ENCODE assay signal across 10 cellular contexts in genomic region chr7:44629825-44630580, GRCh38. TPM values are rescaled to one million over a fixed set of nuclear protein-coding genes. Genes with fewer than 3 reads are reported as not detected.
DNase-seq lines count a peak whose midpoint lies in the region; ATAC-seq and TF ChIP-seq lines count a peak whose summit lies in the region.
"Had no signal": no experiment of that assay in that cellular context is flagged by ENCODE, and none has a peak within 500 bp of the region (broad histone marks: within the 10 kb centered on the region; RNA-seq: fewer than 3 reads in every experiment).

No MANE protein-coding gene starts in this region.

- H3K9me3 Mint-ChIP-seq in activated T-helper 1 cell treated with anti-CD3 and anti-CD28 coated beads, Interleukin-12 subunit alpha, Interleukin-12 subunit beta, Interleukin-2, Interleukin-4 antibody, amounts not matched to agents 30 ng/mL and 10 ng/mL and 1 ng/mL, durations not matched to agents 14 hours and 24 hours and 36 hours = no peaks in the 10 kb centered on the region

- peaks cover 62 to 66% of the 10 kb centered on the region in 2 donors for H3K4me1 ChIP-seq in gastrocnemius medialis

- intact Hi-C loops in activated T-helper 1 cell treated with anti-CD3 and anti-CD28 coated beads, Interleukin-12 subunit alpha, Interleukin-12 subunit beta, Interleukin-2, Interleukin-4 antibody, amounts not matched to agents 30 ng/mL and 10 ng/mL and 1 ng/mL, durations not matched to agents 14 hours and 24 hours and 36 hours (cut with micrococcal nuclease) = loop anchor here (10.0 kb wide), 1 partner anchor 705 kb away; the partner anchor contains the start of gene UBE2D4
- intact Hi-C loops in gastrocnemius medialis (cut with DNase I; ENCODE audit: low total_unique reads) = no loop called here

- in situ Hi-C loops in gastrocnemius medialis (cut with MboI; ENCODE audit: low sequenced_read_pairs in 4 of 4) = no loop called here

- H3K27ac ChIP-seq in gastrocnemius medialis = peak overlapping the region; percentile 85 to 94 (median 92)

- H3K4me3 Mint-ChIP-seq in activated T-helper 1 cell treated with anti-CD3 and anti-CD28 coated beads, Interleukin-12 subunit alpha, Interleukin-12 subunit beta, Interleukin-2, Interleukin-4 antibody, amounts not matched to agents 30 ng/mL and 10 ng/mL and 1 ng/mL, durations not matched to agents 14 hours and 24 hours and 36 hours = no peak overlapping the region

- no peaks in the 10 kb centered on the region for H3K9me3 ChIP-seq in gastrocnemius medialis

- H3K27me3 ChIP-seq in gastrocnemius medialis = no peaks in the 10 kb centered on the region

- peaks cover 0 to 8% of the 10 kb centered on the region in 2 donors for H3K36me3 ChIP-seq in gastrocnemius medialis

- DNase-seq in GM19238 (ENCODE audit: insufficient read length, low spot score) = peak; percentile 25
- DNase-seq in activated T-helper 1 cell treated with anti-CD3 and anti-CD28 coated beads, Interleukin-12 subunit alpha, Interleukin-12 subunit beta, Interleukin-2, Interleukin-4 antibody, amounts not matched to agents 30 ng/mL and 10 ng/mL and 1 ng/mL, durations not matched to agents 14 hours and 24 hours and 36 hours (ENCODE audit: low spot score) = no peak
- no peak for DNase-seq in gastrocnemius medialis
- no peak for DNase-seq in HK-2 (ENCODE audit: unreplicated experiment)
- DNase-seq in cortex of kidney (lab: John Stamatoyannopoulos, UW) = no peak
- DNase-seq in NCI-H748 (lab: John Stamatoyannopoulos, UW; ENCODE audit: unreplicated experiment) = no peak
- DNase-seq: activated gamma-delta T cell, posterior cingulate gyrus had no signal

- no peaks in the 10 kb centered on the region for H3K27me3 Mint-ChIP-seq in activated T-helper 1 cell treated with anti-CD3 and anti-CD28 coated beads, Interleukin-12 subunit alpha, Interleukin-12 subunit beta, Interleukin-2, Interleukin-4 antibody, amounts not matched to agents 30 ng/mL and 10 ng/mL and 1 ng/mL, durations not matched to agents 14 hours and 24 hours and 36 hours (ENCODE audit: insufficient read depth)

- TF ChIP-seq CTCF in gastrocnemius medialis (IDR thresholded peaks at IDR 0.05 in 4 of 5, conservative IDR thresholded peaks at IDR 0.05 in 1 of 5) = no peak

- peak overlapping the region; percentile 72 for H3K27ac Mint-ChIP-seq in activated T-helper 1 cell treated with anti-CD3 and anti-CD28 coated beads, Interleukin-12 subunit alpha, Interleukin-12 subunit beta, Interleukin-2, Interleukin-4 antibody, amounts not matched to agents 30 ng/mL and 10 ng/mL and 1 ng/mL, durations not matched to agents 14 hours and 24 hours and 36 hours

- no peak for TF ChIP-seq POLR2A in gastrocnemius medialis (IDR thresholded peaks at IDR 0.05)

- peak; percentile 20 for ATAC-seq in HG03108 (IDR thresholded peaks at IDR 0.05; ENCODE audit: unreplicated experiment)
- ATAC-seq in gastrocnemius medialis = peak in 1 of 2 donors; percentile 34
- no peak for ATAC-seq in HG03439 (IDR thresholded peaks at IDR 0.05; ENCODE audit: unreplicated experiment)

- H3K4me1 Mint-ChIP-seq in activated T-helper 1 cell treated with anti-CD3 and anti-CD28 coated beads, Interleukin-12 subunit alpha, Interleukin-12 subunit beta, Interleukin-2, Interleukin-4 antibody, amounts not matched to agents 30 ng/mL and 10 ng/mL and 1 ng/mL, durations not matched to agents 14 hours and 24 hours and 36 hours (ENCODE audit: low read depth) = peaks cover 65% of the 10 kb centered on the region

- peaks cover 52% of the 10 kb centered on the region for H3K36me3 Mint-ChIP-seq in activated T-helper 1 cell treated with anti-CD3 and anti-CD28 coated beads, Interleukin-12 subunit alpha, Interleukin-12 subunit beta, Interleukin-2, Interleukin-4 antibody, amounts not matched to agents 30 ng/mL and 10 ng/mL and 1 ng/mL, durations not matched to agents 14 hours and 24 hours and 36 hours (ENCODE audit: low read depth)

- no peak overlapping the region for H3K4me3 ChIP-seq in gastrocnemius medialis

RNA-seq across cellular contexts. Expression of gene OGDH, which starts 23.6 kb away (rescaled TPM):
- total RNA-seq in activated T-helper 1 cell treated with anti-CD3 and anti-CD28 coated beads, Interleukin-12 subunit alpha, Interleukin-12 subunit beta, Interleukin-2, Interleukin-4 antibody, amounts not matched to agents 30 ng/mL and 10 ng/mL and 1 ng/mL, durations not matched to agents 14 hours and 24 hours and 36 hours = 101 and 105 TPM in 2 replicates
- total RNA-seq in gastrocnemius medialis = 100 to 1,000 TPM; 224 to 462 (median 396) TPM

RNA-seq across cellular contexts. Expression of gene TMED4, which starts 48.0 kb away (rescaled TPM):
- total RNA-seq in activated T-helper 1 cell treated with anti-CD3 and anti-CD28 coated beads, Interleukin-12 subunit alpha, Interleukin-12 subunit beta, Interleukin-2, Interleukin-4 antibody, amounts not matched to agents 30 ng/mL and 10 ng/mL and 1 ng/mL, durations not matched to agents 14 hours and 24 hours and 36 hours = 74.9 and 79.6 TPM in 2 replicates
- total RNA-seq in gastrocnemius medialis = 100 to 1,000 TPM in 3 of 4 donors, 10 to 100 TPM in 1; 85.8 to 162 (median 101) TPM

RNA-seq across cellular contexts. Expression of gene DDX56, which starts 56.3 kb away (rescaled TPM):
- total RNA-seq in activated T-helper 1 cell treated with anti-CD3 and anti-CD28 coated beads, Interleukin-12 subunit alpha, Interleukin-12 subunit beta, Interleukin-2, Interleukin-4 antibody, amounts not matched to agents 30 ng/mL and 10 ng/mL and 1 ng/mL, durations not matched to agents 14 hours and 24 hours and 36 hours = 165 and 166 TPM in 2 replicates
- total RNA-seq in gastrocnemius medialis = 10 to 100 TPM; 57.7 to 73.2 (median 66.1) TPM
